ENCODE assay signal across 8 cellular contexts in the genomic region with DNA sequence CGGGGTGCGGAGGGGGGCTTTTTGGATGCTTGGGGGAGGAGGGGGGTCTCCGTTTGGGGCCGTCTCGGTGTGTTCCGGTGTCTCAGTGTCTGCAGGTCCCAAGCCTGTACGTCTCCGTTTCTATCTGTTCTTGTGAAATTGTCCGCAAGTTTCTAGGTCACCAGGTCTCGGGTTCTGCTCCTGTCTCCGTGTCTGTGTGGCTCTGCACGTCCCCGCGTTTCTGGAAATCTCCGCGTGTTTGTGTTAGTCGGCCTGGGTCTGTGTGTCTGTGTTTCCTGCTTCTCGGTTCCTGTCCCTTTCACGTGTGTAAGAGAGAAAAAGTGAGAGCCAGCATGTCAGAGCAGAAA. TPM values are rescaled to one million over a fixed set of nuclear protein-coding genes. Genes with fewer than 3 reads are reported as not detected.
A peak's percentile ranks its signal among the peaks of the same experiment; 100 is the strongest.
DNase-seq lines count a peak whose midpoint lies in the region; ATAC-seq and TF ChIP-seq lines count a peak whose summit lies in the region.

No MANE protein-coding gene starts in this region.

- WGBS in ovary, 3 donors, result 0 to 1% (median 0%) methylated on average over 19 of the region's 19 CpGs

- DNase-seq in HT-29 (ENCODE audit: low spot score) (peak; percentile 34), foreskin fibroblast (no peak), ovary (no peak), cerebellar cortex (ENCODE audit: low spot score) (no peak)
- peak; percentile 43 for DNase-seq in activated CD4-positive, alpha-beta memory T cell treated with anti-CD3 and anti-CD28 coated beads for 36 hours

- peak overlapping the region; percentile 68 to 89 for H3K27ac ChIP-seq in ovary

- H3K27me3 ChIP-seq in ovary, result no peaks in the 10 kb centered on the region

- ATAC-seq in GM21786 (IDR thresholded peaks at IDR 0.05; ENCODE audit: unreplicated experiment) (no peak), GM18498 (IDR thresholded peaks at IDR 0.05; ENCODE audit: unreplicated experiment) (no peak), HG03439 (IDR thresholded peaks at IDR 0.05; ENCODE audit: unreplicated experiment) (no peak)

- peaks cover 29% of the 10 kb centered on the region for H3K27me3 Mint-ChIP-seq in activated CD4-positive, alpha-beta memory T cell treated with anti-CD3 and anti-CD28 coated beads for 36 hours

- peak overlapping the region; percentile 81 for H3K4me3 Mint-ChIP-seq in activated CD4-positive, alpha-beta memory T cell treated with anti-CD3 and anti-CD28 coated beads for 36 hours

- H3K9me3 Mint-ChIP-seq in activated CD4-positive, alpha-beta memory T cell treated with anti-CD3 and anti-CD28 coated beads for 36 hours, result no peaks in the 10 kb centered on the region

- H3K4me1 ChIP-seq in ovary (ENCODE audit: insufficient read depth), result peaks cover 3% of the 10 kb centered on the region

- no peak for TF ChIP-seq CTCF in foreskin fibroblast (IDR thresholded peaks at IDR 0.05; ENCODE audit: low read depth, low read length)
- no peak for TF ChIP-seq CTCF in ovary (IDR thresholded peaks at IDR 0.05)

- H3K4me1 Mint-ChIP-seq in activated CD4-positive, alpha-beta memory T cell treated with anti-CD3 and anti-CD28 coated beads for 36 hours (ENCODE audit: low read depth), result peaks cover 18% of the 10 kb centered on the region

- intact Hi-C loops in activated CD4-positive, alpha-beta memory T cell treated with anti-CD3 and anti-CD28 coated beads for 36 hours (cut with micrococcal nuclease), result loop anchor here (5.0 kb wide), 1 partner anchor 49 kb away; no protein-coding TSS in a partner anchor
- intact Hi-C loops in ovary (cut with DNase I), result loop anchor here (5.0 to 10.0 kb wide), 7 partner anchors 49 to 146 kb away; no protein-coding TSS in a partner anchor

- no peaks in the 10 kb centered on the region for H3K9me3 ChIP-seq in ovary

- H3K4me3 ChIP-seq in foreskin fibroblast (ENCODE audit: low read depth in 1 of 2, low read length in 2 of 2) (peak overlapping the region; percentile 63 to 82), ovary (peak overlapping the region; percentile 68)

- H3K36me3 ChIP-seq in ovary, result no peaks in the 10 kb centered on the region

- CTCF ChIA-PET in activated CD4-positive, alpha-beta memory T cell treated with anti-CD3 and anti-CD28 coated beads for 36 hours (lab: Charles Lee), result interaction anchor here (2.2 to 4.1 kb wide), 4 partner anchors 48 to 135 kb away, joined by 9 to 49 read pairs (median 10); no protein-coding TSS in a partner anchor

- H3K36me3 Mint-ChIP-seq in activated CD4-positive, alpha-beta memory T cell treated with anti-CD3 and anti-CD28 coated beads for 36 hours, result no peaks in the 10 kb centered on the region

- no peak for TF ChIP-seq EP300 in ovary (IDR thresholded peaks at IDR 0.05)

- POLR2A ChIA-PET in activated CD4-positive, alpha-beta memory T cell treated with anti-CD3 and anti-CD28 coated beads for 36 hours (lab: Charles Lee), result no interaction called here

- H3K27ac Mint-ChIP-seq in activated CD4-positive, alpha-beta memory T cell treated with anti-CD3 and anti-CD28 coated beads for 36 hours, result peak overlapping the region; percentile 50

- peak; percentile 27 for TF ChIP-seq POLR2A in ovary (IDR thresholded peaks at IDR 0.05)

RNA-seq across cellular contexts. Expression of a gene that starts 0.9 kb away (rescaled TPM):
- 14.5 and 17.6 TPM in 2 replicates for total RNA-seq in HT-29 (2014; rRNA removed; shearing (Covaris generic))
- 1 to 10 TPM; 4.0 to 4.1 TPM for total RNA-seq in activated CD4-positive, alpha-beta memory T cell treated with anti-CD3 and anti-CD28 coated beads for 36 hours
- total RNA-seq in ovary, result 10 to 100 TPM in 5 of 7 donors, 1 to 10 TPM in 2; 7.1 to 91.2 (median 19.8) TPM
- polyA plus RNA-seq in ovary, result 10 to 100 TPM in 1 of 2 donors, 1 to 10 TPM in 1; 5.2 to 16.8 TPM

RNA-seq across cellular contexts. Expression of a gene that starts 57.2 kb away (rescaled TPM):
- total RNA-seq in HT-29 (2014; rRNA removed; shearing (Covaris generic)), result 36.4 and 41.0 TPM in 2 replicates
- total RNA-seq in activated CD4-positive, alpha-beta memory T cell treated with anti-CD3 and anti-CD28 coated beads for 36 hours, result not detected
- total RNA-seq in ovary, result 10 to 100 TPM in 1 of 7 donors, 1 to 10 TPM in 4, under 1 TPM in 2; 0.78 to 17.8 (median 2.0) TPM
- polyA plus RNA-seq in ovary, result under 1 TPM in 1 of 2 donors, not detected in 1; 0.54 TPM

Comparison
In these comparisons a context has a peak if more than half of its experiments do, and no peak if none do; other contexts are left out.
1. DNase-seq: peak in HT-29 (single experiment) and activated CD4-positive, alpha-beta memory T cell treated with anti-CD3 and anti-CD28 coated beads for 36 hours (single experiment); none in foreskin fibroblast (0 of 2), ovary (0 of 5) and cerebellar cortex (single experiment).